11 cellular contexts compared by ENCODE assay signal in the genomic region with DNA sequence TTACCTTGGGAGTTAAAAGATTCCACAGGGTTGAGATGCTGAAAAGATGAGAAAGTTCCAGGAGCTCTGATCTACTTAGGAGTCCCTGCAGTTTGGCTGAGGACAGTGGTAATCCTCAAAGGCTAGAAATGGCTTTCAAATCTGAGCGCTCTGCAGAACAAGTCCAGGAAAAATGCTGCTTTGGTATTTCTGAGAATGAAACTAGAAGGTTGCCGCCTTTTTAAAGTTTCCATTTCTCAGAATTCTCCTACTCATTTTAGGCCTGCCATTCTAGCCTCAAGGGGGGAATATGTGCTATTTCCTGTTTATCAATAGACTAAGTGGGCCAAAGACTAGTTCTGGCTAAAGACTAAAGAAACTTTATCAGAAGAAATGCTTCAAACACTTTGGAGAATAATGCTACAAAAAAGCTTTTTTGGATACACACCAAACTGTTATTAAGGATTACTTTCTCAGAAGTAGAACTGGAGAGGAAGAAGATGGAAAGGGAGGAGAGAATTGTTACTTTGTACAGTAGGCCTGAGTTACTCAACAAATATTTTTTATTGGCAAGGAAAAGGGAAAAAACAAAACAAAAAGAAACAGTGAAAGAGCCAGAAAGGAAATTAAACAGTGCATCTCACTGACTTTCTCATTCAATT. TPM values are rescaled to one million over a fixed set of nuclear protein-coding genes. Genes with fewer than 3 reads are reported as not detected.
DNase-seq lines count a peak whose midpoint lies in the region; ATAC-seq and TF ChIP-seq lines count a peak whose summit lies in the region.
"Had no signal": no experiment of that assay in that cellular context is flagged by ENCODE, and none has a peak within 500 bp of the region (broad histone marks: within the 10 kb centered on the region; RNA-seq: fewer than 3 reads in every experiment).

TSS of gene SLFN12L (minus strand) at position 110 of the 641 bp plus-strand sequence. CDS start 15,314 bp downstream, outside the sequence.

- dilution Hi-C loops in mammary epithelial cell (cut with HindIII; ENCODE audit: low sequenced_read_pairs): no loop called here

- H3K4me1 ChIP-seq in breast epithelium (no peaks in the 10 kb centered on the region), mammary epithelial cell (ENCODE audit: insufficient read depth, low read length) (no peaks in the 10 kb centered on the region), uterus (no peaks in the 10 kb centered on the region)

- H3K9me3 ChIP-seq in breast epithelium (no peaks in the 10 kb centered on the region), mammary epithelial cell (replicated peaks; ENCODE audit: insufficient read depth, low read length) (no peaks in the 10 kb centered on the region), uterus (no peaks in the 10 kb centered on the region)

- no TSS peak for BruUV-seq in mammary epithelial cell (replicated peaks; lab: Mats Ljungman, UMichigan)

- H3K36me3 Mint-ChIP-seq in activated CD8-positive, alpha-beta T cell treated with anti-CD3 and anti-CD28 coated beads, Interleukin-2, amount 10 ng/mL, durations not matched to agents 7 days and 5 days (ENCODE audit: low read depth): peaks cover 42% of the 10 kb centered on the region
- no peaks in the 10 kb centered on the region for H3K36me3 Mint-ChIP-seq in glutamatergic neuron (ENCODE audit: unreplicated experiment)

- H3K36me3 ChIP-seq in breast epithelium (no peaks in the 10 kb centered on the region), mammary epithelial cell (ENCODE audit: insufficient read depth, low read length) (no peaks in the 10 kb centered on the region), uterus (no peaks in the 10 kb centered on the region)

- peak within 1 kb of the TSS in 1 of 3 donors; percentile 10 for H3K4me3 ChIP-seq in breast epithelium
- H3K4me3 ChIP-seq in mammary epithelial cell (replicated peaks in 1 of 3; ENCODE audit: insufficient read depth in 1 of 3, low read depth in 2 of 3, low read length in 3 of 3): no peak within 1 kb of the TSS
- H3K4me3 ChIP-seq in uterus: no peak within 1 kb of the TSS
- H3K4me3 ChIP-seq: smooth muscle cell had no signal

- POLR2A ChIA-PET in activated CD8-positive, alpha-beta T cell treated with anti-CD3 and anti-CD28 coated beads, Interleukin-2, amount 10 ng/mL, durations not matched to agents 7 days and 5 days (lab: Charles Lee): interaction anchor here (0.7 to 7.1 kb wide), 28 partner anchors 10 to 515 kb away, joined by 3 to 162 read pairs (median 5); partner anchors contain the start of genes AP2B1, PEX12, SLFN11 and SLFN13

- intact Hi-C loops in breast epithelium (cut with DNase I; ENCODE audit: low total_unique reads) (no loop called here), mammary epithelial cell (cut with micrococcal nuclease) (loop anchor here (2.0 kb wide), 1 partner anchor 295 kb away; the partner anchor contains the start of gene SLFN5), uterus (cut with DNase I; ENCODE audit: low total_unique reads) (loop anchor here (5.0 kb wide), 1 partner anchor 225 kb away; no protein-coding TSS in a partner anchor)

- DNase-seq in breast epithelium (ENCODE audit: low spot score in 2 of 2): no peak
- no peak for DNase-seq in mammary epithelial cell
- peak; percentile 78 for DNase-seq in activated CD8-positive, alpha-beta T cell treated with anti-CD3 and anti-CD28 coated beads, Interleukin-2, amount 10 ng/mL, durations not matched to agents 7 days and 5 days
- peak; percentile 5 for DNase-seq in iris pigment epithelial cell (ENCODE audit: low read depth)
- no peak for DNase-seq in uterus
- no peak for DNase-seq in DMS53 (lab: John Stamatoyannopoulos, UW)
- no peak for DNase-seq in glutamatergic neuron

- no peak within 1 kb of the TSS for H3K4me2 ChIP-seq in mammary epithelial cell (ENCODE audit: insufficient read depth, low read depth, low read length)
- H3K4me2 ChIP-seq: smooth muscle cell had no signal

- no peaks in the 10 kb centered on the region for H4K20me1 ChIP-seq in mammary epithelial cell (ENCODE audit: insufficient read depth, low read length)

- H3K27me3 ChIP-seq in breast epithelium (no peaks in the 10 kb centered on the region), mammary epithelial cell (ENCODE audit: insufficient read depth, low read length) (peaks cover 2% of the 10 kb centered on the region), uterus (no peaks in the 10 kb centered on the region)

- 73% methylated on average over 2 of the region's 2 CpGs for WGBS in mammary epithelial cell (ENCODE audit: low coverage, missing lambda C conversion rate)

- in situ Hi-C loops in mammary epithelial cell (cut with MboI; ENCODE audit: low sequenced_read_pairs in 2 of 2): loop anchor here (5.0 kb wide), 2 partner anchors 225 to 370 kb away; no protein-coding TSS in a partner anchor

- TF ChIP-seq POLR2A in breast epithelium (IDR thresholded peaks at IDR 0.05): no peak
- TF ChIP-seq POLR2A in uterus (IDR thresholded peaks at IDR 0.05): no peak

- no peaks in the 10 kb centered on the region for H3K79me2 ChIP-seq in mammary epithelial cell (ENCODE audit: insufficient read depth, low read length)

- H3K9ac ChIP-seq in mammary epithelial cell (ENCODE audit: insufficient read depth, low read length): no peak within 1 kb of the TSS

- no peaks in the 10 kb centered on the region for H3K27me3 Mint-ChIP-seq in activated CD8-positive, alpha-beta T cell treated with anti-CD3 and anti-CD28 coated beads, Interleukin-2, amount 10 ng/mL, durations not matched to agents 7 days and 5 days (ENCODE audit: low read depth)
- peaks cover 3% of the 10 kb centered on the region for H3K27me3 Mint-ChIP-seq in glutamatergic neuron (ENCODE audit: unreplicated experiment)

- CTCF ChIA-PET in mammary epithelial cell (lab: Charles Lee; ENCODE audit: low non-redundant PET): no interaction called here
- CTCF ChIA-PET in activated CD8-positive, alpha-beta T cell treated with anti-CD3 and anti-CD28 coated beads, Interleukin-2, amount 10 ng/mL, durations not matched to agents 7 days and 5 days (lab: Charles Lee): interaction anchor here (0.6 to 6.4 kb wide), 17 partner anchors 14 to 396 kb away, joined by 3 to 96 read pairs (median 6); partner anchors contain the start of genes AP2B1, NLE1, PEX12 and SLFN11

- H3K27ac ChIP-seq in breast epithelium (peak within 1 kb of the TSS; percentile 45 to 71), mammary epithelial cell (ENCODE audit: insufficient read depth, low read depth, low read length) (no peak within 1 kb of the TSS), uterus (peak within 1 kb of the TSS; percentile 48 to 57)

- H3K9me3 Mint-ChIP-seq in activated CD8-positive, alpha-beta T cell treated with anti-CD3 and anti-CD28 coated beads, Interleukin-2, amount 10 ng/mL, durations not matched to agents 7 days and 5 days (ENCODE audit: insufficient read depth): no peaks in the 10 kb centered on the region
- no peaks in the 10 kb centered on the region for H3K9me3 Mint-ChIP-seq in glutamatergic neuron (ENCODE audit: unreplicated experiment)

- H3K4me1 Mint-ChIP-seq in activated CD8-positive, alpha-beta T cell treated with anti-CD3 and anti-CD28 coated beads, Interleukin-2, amount 10 ng/mL, durations not matched to agents 7 days and 5 days (ENCODE audit: low read depth): peaks cover 42% of the 10 kb centered on the region
- H3K4me1 Mint-ChIP-seq in glutamatergic neuron (ENCODE audit: low read depth, unreplicated experiment): no peaks in the 10 kb centered on the region

- no peak for TF ChIP-seq CTCF in breast epithelium (IDR thresholded peaks at IDR 0.05)
- no peak for TF ChIP-seq CTCF in mammary epithelial cell (conservative IDR thresholded peaks at IDR 0.05 in 1 of 2, IDR thresholded peaks at IDR 0.05 in 1 of 2; ENCODE audit: extremely low read depth in 1 of 2, insufficient read depth in 1 of 2, low read depth in 1 of 2, low read length in 2 of 2)
- no peak for TF ChIP-seq CTCF in uterus (IDR thresholded peaks at IDR 0.05)
- TF ChIP-seq CTCF in glutamatergic neuron (IDR thresholded peaks at IDR 0.05; ENCODE audit: partially characterized antibody, unreplicated experiment): no peak

- ATAC-seq in activated CD8-positive, alpha-beta T cell treated with anti-CD3 and anti-CD28 coated beads, Interleukin-2, amount 10 ng/mL, durations not matched to agents 7 days and 5 days: peak; percentile 63
- ATAC-seq in HG02588 (IDR thresholded peaks at IDR 0.05; ENCODE audit: unreplicated experiment): no peak

- peak within 1 kb of the TSS; percentile 98 for H3K27ac Mint-ChIP-seq in activated CD8-positive, alpha-beta T cell treated with anti-CD3 and anti-CD28 coated beads, Interleukin-2, amount 10 ng/mL, durations not matched to agents 7 days and 5 days
- no peak within 1 kb of the TSS for H3K27ac Mint-ChIP-seq in glutamatergic neuron (ENCODE audit: unreplicated experiment)

- no peak within 1 kb of the TSS for H2AFZ ChIP-seq in mammary epithelial cell (ENCODE audit: low read depth, low read length)

- H3K4me3 Mint-ChIP-seq in activated CD8-positive, alpha-beta T cell treated with anti-CD3 and anti-CD28 coated beads, Interleukin-2, amount 10 ng/mL, durations not matched to agents 7 days and 5 days: peak within 1 kb of the TSS; percentile 82
- no peak within 1 kb of the TSS for H3K4me3 Mint-ChIP-seq in glutamatergic neuron (ENCODE audit: unreplicated experiment)

RNA-seq across cellular contexts. Expression of gene SLFN12L, which starts in this region (rescaled TPM):
- 1 to 10 TPM; 2.9 to 3.5 (median 3.3) TPM for total RNA-seq in breast epithelium
- total RNA-seq in mammary epithelial cell: under 1 TPM; 0.12 to 0.17 TPM
- polyA plus RNA-seq in mammary epithelial cell: 0.05 TPM
- polyA minus RNA-seq in mammary epithelial cell: not detected
- total RNA-seq in activated CD8-positive, alpha-beta T cell treated with anti-CD3 and anti-CD28 coated beads, Interleukin-2, amount 10 ng/mL, durations not matched to agents 7 days and 5 days: 100 to 1,000 TPM; 115 to 123 TPM
- total RNA-seq in uterus: 1 to 10 TPM in 2 of 4 donors, under 1 TPM in 2; 0.55 to 2.8 (median 1.4) TPM
- not detected for total RNA-seq in glutamatergic neuron (ENCODE audit: unreplicated experiment)
- total RNA-seq: HT1080, smooth muscle cell had no signal
- polyA plus RNA-seq: BJ, smooth muscle cell had no signal

Comparison
In these comparisons a context has a peak if more than half of its experiments do, and no peak if none do; other contexts are left out.
1. RNA of gene SLFN12L (total RNA-seq): 115 to 123 TPM in activated CD8-positive, alpha-beta T cell treated with anti-CD3 and anti-CD28 coated beads, Interleukin-2, amount 10 ng/mL, durations not matched to agents 7 days and 5 days; 2.9 to 3.5 TPM in breast epithelium, 0.55 to 2.8 TPM in uterus, 0.12 to 0.17 TPM in mammary epithelial cell and not detected in glutamatergic neuron (single experiment); every median in the first group is over 10 times any median in the second.
2. DNase-seq: peak in activated CD8-positive, alpha-beta T cell treated with anti-CD3 and anti-CD28 coated beads, Interleukin-2, amount 10 ng/mL, durations not matched to agents 7 days and 5 days (single experiment) and iris pigment epithelial cell (single experiment); none in breast epithelium (0 of 2), mammary epithelial cell (single experiment), uterus (0 of 2), DMS53 (single experiment) and glutamatergic neuron (single experiment).